In the genomic region with DNA sequence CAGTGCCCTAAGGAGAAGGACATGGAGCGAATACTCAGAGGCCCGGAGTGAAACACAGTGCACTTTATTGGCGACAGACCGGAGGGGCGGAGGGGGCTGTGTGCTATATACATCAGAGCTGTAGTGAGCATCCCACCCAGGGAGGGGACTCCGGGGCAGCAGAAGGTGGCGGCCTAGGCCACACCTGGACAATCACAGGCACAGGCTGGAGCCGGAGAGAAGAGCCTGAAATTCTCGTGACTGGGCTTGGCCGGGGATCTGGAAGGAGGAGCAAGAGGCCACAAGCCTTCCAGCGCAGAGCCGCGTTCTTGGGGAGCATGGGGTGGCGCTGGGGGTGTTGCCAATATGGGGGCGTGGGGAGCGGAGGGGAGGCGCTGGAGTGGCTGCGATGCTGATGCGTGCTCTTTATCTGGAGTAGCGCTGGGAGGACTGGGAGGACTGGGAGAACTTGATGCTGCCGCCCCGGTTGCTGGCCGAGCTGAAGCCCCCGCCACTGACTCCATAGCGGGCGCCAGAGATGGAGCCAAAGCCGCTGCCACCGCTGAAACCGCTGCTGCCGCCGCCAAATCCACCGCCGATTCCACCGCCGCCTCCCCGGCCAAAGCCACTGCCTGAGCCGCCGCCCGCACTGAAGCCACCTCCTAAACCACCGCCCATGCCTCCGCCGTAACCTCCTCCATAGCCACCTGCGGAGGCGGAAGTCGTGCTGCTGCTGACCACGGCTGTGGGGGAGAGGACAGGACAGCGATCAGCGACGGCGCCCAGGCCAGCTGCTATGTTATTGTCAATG, we compare ENCODE assay signal across 15 cellular contexts. TPM values are rescaled to one million over a fixed set of nuclear protein-coding genes. Genes with fewer than 3 reads are reported as not detected.
DNase-seq lines count a peak whose midpoint lies in the region; ATAC-seq and TF ChIP-seq lines count a peak whose summit lies in the region.
"Had no signal": no experiment of that assay in that cellular context is flagged by ENCODE, and none has a peak within 500 bp of the region (broad histone marks: within the 10 kb centered on the region; RNA-seq: fewer than 3 reads in every experiment).

No MANE protein-coding gene starts in this region.

- H3K4me3 ChIP-seq in NB4 (ENCODE audit: low read depth, low read length) (no peak overlapping the region), esophagus squamous epithelium (peak overlapping the region in 3 of 4 donors; percentile 22 to 45 (median 29)), gastroesophageal sphincter (peak overlapping the region in 1 of 2 donors; percentile 6)
- H3K4me3 ChIP-seq: BLaER1 treated with 17β-estradiol and CSF1 and Interleukin-3, amounts not matched to agents 10 nM and 100 nM had no signal

- no peak for ATAC-seq in gastroesophageal sphincter

- H3K27ac ChIP-seq in esophagus squamous epithelium (no peak overlapping the region), gastroesophageal sphincter (no peak overlapping the region)
- H3K27ac ChIP-seq: BLaER1 treated with 17β-estradiol and CSF1 and Interleukin-3, amounts not matched to agents 10 nM and 100 nM had no signal

- TF ChIP-seq POLR2A in NB4 (IDR thresholded peaks at IDR 0.05; ENCODE audit: extremely low read depth, insufficient read length): no peak
- TF ChIP-seq POLR2A in esophagus squamous epithelium (IDR thresholded peaks at IDR 0.05): no peak
- no peak for TF ChIP-seq POLR2A in gastroesophageal sphincter (IDR thresholded peaks at IDR 0.05)

- H3K4me1 ChIP-seq in esophagus squamous epithelium (peaks cover 0 to 29% (median 7%) of the 10 kb centered on the region in 3 donors), gastroesophageal sphincter (peaks cover 0 to 10% (median 0%) of the 10 kb centered on the region in 3 donors)

- WGBS in esophagus squamous epithelium, 2 donors: 38 to 41% methylated on average over 11 to 13 of the region's 50 CpGs
- 47% methylated on average over 6 of the region's 50 CpGs; no CpG with 5 or more reads in 1 of the 2 donors for WGBS in gastroesophageal sphincter (ENCODE audit: low coverage in 1 of 2), 2 donors

- H3K9me3 ChIP-seq in esophagus squamous epithelium (no peaks in the 10 kb centered on the region), gastroesophageal sphincter (no peaks in the 10 kb centered on the region)
- H3K9me3 ChIP-seq: BLaER1 treated with 17β-estradiol and CSF1 and Interleukin-3, amounts not matched to agents 10 nM and 100 nM had no signal

- no peak for TF ChIP-seq EP300 in gastroesophageal sphincter (IDR thresholded peaks at IDR 0.05)

- TF ChIP-seq CTCF in NB4 (IDR thresholded peaks at IDR 0.05; ENCODE audit: low read depth, low read length) (no peak), esophagus squamous epithelium (IDR thresholded peaks at IDR 0.05) (no peak), GM13977 (IDR thresholded peaks at IDR 0.05; ENCODE audit: extremely low read depth, insufficient read depth, missing control alignments) (no peak), gastroesophageal sphincter (IDR thresholded peaks at IDR 0.05) (no peak)

- H3K36me3 ChIP-seq in esophagus squamous epithelium (no peaks in the 10 kb centered on the region), gastroesophageal sphincter (no peaks in the 10 kb centered on the region)
- H3K36me3 ChIP-seq: BLaER1 treated with 17β-estradiol and CSF1 and Interleukin-3, amounts not matched to agents 10 nM and 100 nM had no signal

- in situ Hi-C loops in GM13977 (cut with MboI; ENCODE audit: low pct_unique_long_range_greater_than_20kb, low sequenced_read_pairs, unreplicated experiment): no loop called here

- intact Hi-C loops in esophagus squamous epithelium (cut with DNase I) (no loop called here), posterior vena cava (cut with DNase I) (no loop called here)

- H3K27me3 ChIP-seq in esophagus squamous epithelium (peaks cover 0 to 37% (median 0%) of the 10 kb centered on the region in 4 donors), gastroesophageal sphincter (peaks cover 66% of the 10 kb centered on the region)
- H3K27me3 ChIP-seq: BLaER1 treated with 17β-estradiol and CSF1 and Interleukin-3, amounts not matched to agents 10 nM and 100 nM had no signal

- DNase-seq in ELF-1 (ENCODE audit: low read depth, low spot score) (peak; percentile 54), NB4 (ENCODE audit: low read depth) (peak; percentile 77), esophagus squamous epithelium (lab: John Stamatoyannopoulos, UW) (no peak), posterior vena cava (ENCODE audit: low spot score) (peak; percentile 78), GM13977 (ENCODE audit: low spot score) (no peak), NCI-H1105 (lab: John Stamatoyannopoulos, UW) (no peak), amniotic stem cell (lab: John Stamatoyannopoulos, UW) (no peak)
- DNase-seq: activated naive CD4-positive, alpha-beta T cell treated with anti-CD3 and anti-CD28 coated beads, Interleukin-2, amount 10 ng/mL, durations not matched to agents 7 days and 5 days; NCI-H1092 treated with DMSO at 0.1 percent for 48 hours; NCI-H446 treated with DMSO at 0.1 percent for 48 hours; stimulated activated naive CD4-positive, alpha-beta T cell treated with Interleukin-2 at 50 U/mL for 16 hours had no signal

RNA-seq across cellular contexts. Expression of a gene that starts 6.1 kb away (rescaled TPM):
- total RNA-seq in esophagus squamous epithelium (1 to 10 TPM in 2 of 4 donors, under 1 TPM in 2; 0.57 to 1.6 (median 0.86) TPM), posterior vena cava (not detected), gastroesophageal sphincter (not detected)
- total RNA-seq: T-helper 2 cell treated with Interferon-gamma antibody and Interleukin-4, amounts not matched to agents 100 ng/mL and 5 ng/mL, for 36 hours had no signal

RNA-seq across cellular contexts. Expression of a gene that starts 12.7 kb away (rescaled TPM):
- total RNA-seq in esophagus squamous epithelium (not detected), posterior vena cava (not detected), gastroesophageal sphincter (under 1 TPM in 1 of 4 donors, not detected in 3; 0.15 TPM)
- total RNA-seq: epithelial cell of proximal tubule; T-helper 2 cell treated with Interferon-gamma antibody and Interleukin-4, amounts not matched to agents 100 ng/mL and 5 ng/mL, for 36 hours had no signal

RNA-seq across cellular contexts. Expression of a gene that starts 24.1 kb away (rescaled TPM):
- total RNA-seq in esophagus squamous epithelium (over 10,000 TPM in 2 of 4 donors, 1,000 to 10,000 TPM in 2; 3,147 to 27,876 (median 8,563) TPM), posterior vena cava (not detected), gastroesophageal sphincter (100 to 1,000 TPM in 1 of 4 donors, 10 to 100 TPM in 1, 1 to 10 TPM in 2; 3.5 to 227 (median 10.8) TPM)
- total RNA-seq: epithelial cell of proximal tubule; T-helper 2 cell treated with Interferon-gamma antibody and Interleukin-4, amounts not matched to agents 100 ng/mL and 5 ng/mL, for 36 hours had no signal

RNA-seq across cellular contexts. Expression of a gene that starts 44.3 kb away (rescaled TPM):
- total RNA-seq in esophagus squamous epithelium (1 to 10 TPM in 1 of 4 donors, not detected in 3; 1.8 TPM), posterior vena cava (not detected), gastroesophageal sphincter (not detected)
- total RNA-seq: epithelial cell of proximal tubule; T-helper 2 cell treated with Interferon-gamma antibody and Interleukin-4, amounts not matched to agents 100 ng/mL and 5 ng/mL, for 36 hours had no signal

RNA-seq across cellular contexts. Expression of a gene that starts 59.0 kb away (rescaled TPM):
- 100 to 1,000 TPM; 194 to 481 (median 307) TPM for total RNA-seq in esophagus squamous epithelium
- not detected for total RNA-seq in posterior vena cava
- 1 to 10 TPM in 3 of 4 donors, under 1 TPM in 1; 0.27 to 9.5 (median 1.5) TPM for total RNA-seq in gastroesophageal sphincter
- total RNA-seq: epithelial cell of proximal tubule; T-helper 2 cell treated with Interferon-gamma antibody and Interleukin-4, amounts not matched to agents 100 ng/mL and 5 ng/mL, for 36 hours had no signal

Comparison
In these comparisons a context has a peak if more than half of its experiments do, and no peak if none do; other contexts are left out.
1. DNase-seq: peak in ELF-1 (single experiment), NB4 (single experiment) and posterior vena cava (single experiment); none in esophagus squamous epithelium (single experiment), GM13977 (single experiment), NCI-H1105 (single experiment) and amniotic stem cell (single experiment).
2. RNA of a gene that starts 24.1 kb away (total RNA-seq): 3,147 to 27,876 TPM in esophagus squamous epithelium; 3.5 to 227 TPM in gastroesophageal sphincter and not detected in posterior vena cava; every median in the first group is over 10 times any median in the second.